28 cellular contexts compared by ENCODE assay signal in the genomic region with DNA sequence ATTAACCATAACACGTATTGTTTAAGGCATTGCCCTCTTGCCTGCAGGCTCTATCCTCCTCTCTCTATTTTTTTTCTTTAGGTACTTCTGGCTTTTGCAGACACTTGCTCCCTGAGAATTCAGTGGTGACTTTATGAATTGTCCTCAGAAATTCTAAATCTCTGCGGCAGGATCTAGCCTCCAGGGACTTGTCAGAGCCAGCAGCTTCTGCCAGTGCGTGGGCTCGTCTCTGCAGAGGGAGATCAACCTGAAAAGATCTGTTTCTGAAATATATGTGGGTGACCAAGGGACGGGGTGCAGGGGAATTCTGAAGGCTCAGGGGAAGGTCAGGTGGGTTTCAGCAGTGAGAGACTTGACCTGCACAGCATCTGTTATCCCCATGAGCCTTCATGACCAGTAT.
"Had no signal": no experiment of that assay in that cellular context is flagged by ENCODE, and none has a peak within 500 bp of the region (broad histone marks: within the 10 kb centered on the region; RNA-seq: fewer than 3 reads in every experiment).

No MANE protein-coding gene starts in this region.

- H3K4me3 Mint-ChIP-seq: activated CD4-positive, alpha-beta memory T cell treated with anti-CD3 and anti-CD28 coated beads, Interleukin-2, amount 10 ng/mL, durations not matched to agents 7 days and 5 days; activated CD4-positive, alpha-beta T cell treated with anti-CD3 and anti-CD28 coated beads for 36 hours; activated naive CD8-positive, alpha-beta T cell treated with anti-CD3 and anti-CD28 coated beads, Interleukin-2, amount 10 ng/mL, durations not matched to agents 7 days and 5 days had no signal

- H3K27ac Mint-ChIP-seq: activated CD4-positive, alpha-beta memory T cell treated with anti-CD3 and anti-CD28 coated beads, Interleukin-2, amount 10 ng/mL, durations not matched to agents 7 days and 5 days; activated CD4-positive, alpha-beta T cell treated with anti-CD3 and anti-CD28 coated beads for 36 hours; activated naive CD8-positive, alpha-beta T cell treated with anti-CD3 and anti-CD28 coated beads, Interleukin-2, amount 10 ng/mL, durations not matched to agents 7 days and 5 days; activated T-helper 2 cell treated with anti-CD3 and anti-CD28 coated beads, Interferon-gamma antibody, Interleukin-2, Interleukin-4, amounts not matched to agents 10 μg/mL and 5 μg/mL and 100 μg/mL, durations not matched to agents 14 hours and 24 hours and 36 hours had no signal

- H3K9me3 Mint-ChIP-seq: activated CD4-positive, alpha-beta memory T cell treated with anti-CD3 and anti-CD28 coated beads, Interleukin-2, amount 10 ng/mL, durations not matched to agents 7 days and 5 days; activated naive CD8-positive, alpha-beta T cell treated with anti-CD3 and anti-CD28 coated beads, Interleukin-2, amount 10 ng/mL, durations not matched to agents 7 days and 5 days; activated T-helper 2 cell treated with anti-CD3 and anti-CD28 coated beads, Interferon-gamma antibody, Interleukin-2, Interleukin-4, amounts not matched to agents 10 μg/mL and 5 μg/mL and 100 μg/mL, durations not matched to agents 14 hours and 24 hours and 36 hours had no signal

- DNase-seq: activated CD4-positive, alpha-beta memory T cell treated with anti-CD3 and anti-CD28 coated beads, Interleukin-2, amount 10 ng/mL, durations not matched to agents 7 days and 5 days; activated CD4-positive, alpha-beta T cell treated with anti-CD3 and anti-CD28 coated beads for 36 hours; activated CD4-positive, alpha-beta T cell treated with anti-CD3 and anti-CD28 coated beads, Interleukin-2, amount 50 U/mL, for 1 hour; activated gamma-delta T cell treated with Interleukin-2 at 50 U/mL for 16 hours; activated naive CD4-positive, alpha-beta T cell treated with anti-CD3 and anti-CD28 coated beads, Interleukin-2, amount 50 U/mL, for 16 hours; activated naive CD8-positive, alpha-beta T cell treated with anti-CD3 and anti-CD28 coated beads, Interleukin-2, amount 10 ng/mL, durations not matched to agents 7 days and 5 days; activated T-cell treated with anti-CD3 and anti-CD28 coated beads for 4 hours; activated T-cell treated with anti-CD3 and anti-CD28 coated beads, Interleukin-2, amount 50 U/mL, for 48 hours; adrenal gland; caudate nucleus; Karpas-422; MM.1S; NCI-H1105; NCI-H1436; NCI-H1694 treated with DMSO at 0.1 percent for 48 hours; NCI-H2029 treated with DMSO at 0.1 percent for 48 hours; NCI-H345; NCI-H510A; NCI-H526 treated with DMSO at 0.1 percent for 48 hours; NK-92 treated with Interleukin-12 subunit alpha and Interleukin-12 subunit beta, amount 100 ng/mL, for 24 hours; OCI-M1; RPMI8226; T-helper 1 cell; WERI-Rb-1 had no signal

- ATAC-seq: activated CD4-positive, alpha-beta T cell treated with anti-CD3 and anti-CD28 coated beads for 36 hours; K562; Panc1; Right ventricle myocardium inferior had no signal

- H3K4me1 Mint-ChIP-seq: activated CD4-positive, alpha-beta T cell treated with anti-CD3 and anti-CD28 coated beads for 36 hours had no signal

- H3K36me3 Mint-ChIP-seq: activated naive CD8-positive, alpha-beta T cell treated with anti-CD3 and anti-CD28 coated beads, Interleukin-2, amount 10 ng/mL, durations not matched to agents 7 days and 5 days had no signal
